In genomic region chr5:35371971-35372426, GRCh38 we compare ENCODE assay signal across 18 cellular contexts.
"Had no signal": no experiment of that assay in that cellular context is flagged by ENCODE, and none has a peak within 500 bp of the region (broad histone marks: within the 10 kb centered on the region; RNA-seq: fewer than 3 reads in every experiment).

No MANE protein-coding gene starts in this region.

- ATAC-seq: naive thymus-derived CD8-positive, alpha-beta T cell had no signal

- H3K4me3 ChIP-seq: esophagus squamous epithelium, lower lobe of right lung, skin epidermis had no signal

- FAIRE-seq: colon had no signal

- H3K36me3 ChIP-seq: esophagus squamous epithelium, lower lobe of right lung, neutrophil had no signal

- H3K4me1 ChIP-seq: lower lobe of right lung had no signal

- H3K27ac ChIP-seq: lower lobe of right lung, neutrophil, skin epidermis had no signal

- DNase-seq: activated CD4-positive, alpha-beta T cell treated with anti-CD3 and anti-CD28 coated beads, Interleukin-2, amount 50 U/mL, for 48 hours; activated CD4-positive, CD25-positive, alpha-beta regulatory T cell treated with anti-CD3 and anti-CD28 coated beads, Interleukin-2, amount 50 U/mL, for 72 hours; activated effector memory CD4-positive, alpha-beta T cell treated with Interleukin-2 at 50 U/mL for 16 hours; activated naive CD4-positive, alpha-beta T cell treated with anti-CD3 and anti-CD28 coated beads, Interleukin-2, amount 50 U/mL, for 16 hours; activated T-cell treated with anti-CD3 and anti-CD28 coated beads, Interleukin-2, amount 50 U/mL, for 1 hour; caudate nucleus; esophagus squamous epithelium; hypothalamus; lower lobe of right lung; midbrain; naive thymus-derived CD8-positive, alpha-beta T cell; posterior cingulate gyrus; stimulated activated CD4-positive, alpha-beta T cell treated with anti-CD3 and anti-CD28 coated beads, Interleukin-4, amount 100 ng/mL, for 4 hours; stimulated activated CD8-positive, alpha-beta memory T cell treated with anti-CD3 and anti-CD28 coated beads, Interleukin-4, amount 100 ng/mL, for 48 hours; stimulated activated naive CD4-positive, alpha-beta T cell treated with Interleukin-2 at 50 U/mL for 16 hours had no signal

- H3K27me3 ChIP-seq: esophagus squamous epithelium, neutrophil had no signal

- H3K9me3 ChIP-seq: esophagus squamous epithelium, lower lobe of right lung, neutrophil had no signal
